Comparison of ENCODE assay signal across 8 cellular contexts in genomic region chrY:17579131-17579955, GRCh38.
DNase-seq lines count a peak whose midpoint lies in the region; ATAC-seq and TF ChIP-seq lines count a peak whose summit lies in the region.
"Not testable (repeated sequence)": the region's sequence is repeated elsewhere in the genome, so short reads cannot be mapped to it uniquely, and the experiment has no call there.

No MANE protein-coding gene starts in this region.

- H3K79me2 ChIP-seq in DND-41 (ENCODE audit: insufficient read depth, low read length) = not testable (repeated sequence)

- H3K9me3 Mint-ChIP-seq in activated naive CD4-positive, alpha-beta T cell treated with anti-CD3 and anti-CD28 coated beads, Interleukin-2, amount 50 U/mL, for 24 hours; natural killer cell: not testable (repeated sequence)

- peak; percentile 5 for DNase-seq in DND-41
- DNase-seq in foreskin keratinocyte, natural killer cell: not testable (repeated sequence)

- TF ChIP-seq CTCF in DND-41 (IDR thresholded peaks at IDR 0.05; ENCODE audit: borderline replicate concordance, extremely low read depth, low read length, poor library complexity, severe bottlenecking); foreskin keratinocyte (conservative IDR thresholded peaks at IDR 0.05); natural killer cell (IDR thresholded peaks at IDR 0.05): not testable (repeated sequence)

- not testable (repeated sequence) for H3K27ac Mint-ChIP-seq in activated naive CD4-positive, alpha-beta T cell treated with anti-CD3 and anti-CD28 coated beads, Interleukin-2, amount 50 U/mL, for 24 hours; natural killer cell

- intact Hi-C loops in natural killer cell (cut with micrococcal nuclease) = not testable (repeated sequence)

- not testable (repeated sequence) for H3K27ac ChIP-seq in DND-41 (ENCODE audit: low read length); foreskin keratinocyte

- not testable (repeated sequence) for H3K4me1 Mint-ChIP-seq in activated naive CD4-positive, alpha-beta T cell treated with anti-CD3 and anti-CD28 coated beads, Interleukin-2, amount 50 U/mL, for 24 hours; natural killer cell

- not testable (repeated sequence) for H3K4me2 ChIP-seq in DND-41 (ENCODE audit: insufficient read depth, low read length)

- not testable (repeated sequence) for H3K9ac ChIP-seq in DND-41 (ENCODE audit: low read depth, low read length)

- not testable (repeated sequence) for H3K27me3 Mint-ChIP-seq in activated naive CD4-positive, alpha-beta T cell treated with anti-CD3 and anti-CD28 coated beads, Interleukin-2, amount 50 U/mL, for 24 hours; natural killer cell (ENCODE audit: low read depth in 2 of 2)

- ATAC-seq in DND-41 (ENCODE audit: insufficient read depth, low read depth) (peak; percentile 89), GM21367 (IDR thresholded peaks at IDR 0.05; ENCODE audit: unreplicated experiment) (peak; percentile 69), HG02759 (IDR thresholded peaks at IDR 0.05; ENCODE audit: unreplicated experiment) (peak; percentile 85), HG03469 (IDR thresholded peaks at IDR 0.05; ENCODE audit: unreplicated experiment) (peak; percentile 61), foreskin keratinocyte (peak; percentile 75), natural killer cell (peak in 2 of 3 donors; percentile 55 to 78)
- ATAC-seq in activated CD4-positive, CD25-positive, alpha-beta regulatory T cell treated with anti-CD3 and anti-CD28 coated beads, Interleukin-2, amount 50 U/mL, for 24 hours = peak; percentile 33 to 66

- H3K4me1 ChIP-seq in DND-41 (ENCODE audit: insufficient read depth, low read length); foreskin keratinocyte: not testable (repeated sequence)

- peak overlapping the region in 1 of 2 experiments; percentile 39; a peak in 1 of 4 replicates for H3K4me3 ChIP-seq in DND-41 (ENCODE audit: low read depth in 1 of 2, low read length in 2 of 2)

- H3K36me3 Mint-ChIP-seq in activated naive CD4-positive, alpha-beta T cell treated with anti-CD3 and anti-CD28 coated beads, Interleukin-2, amount 50 U/mL, for 24 hours; natural killer cell: not testable (repeated sequence)

- not testable (repeated sequence) for H3K36me3 ChIP-seq in DND-41 (ENCODE audit: insufficient read depth, low read length)

- peak overlapping the region; percentile 11 for H3K4me3 Mint-ChIP-seq in activated naive CD4-positive, alpha-beta T cell treated with anti-CD3 and anti-CD28 coated beads, Interleukin-2, amount 50 U/mL, for 24 hours
- not testable (repeated sequence) for H3K4me3 Mint-ChIP-seq in natural killer cell

- H3K27me3 ChIP-seq in DND-41 (ENCODE audit: insufficient read depth, low read length, poor library complexity); foreskin keratinocyte: not testable (repeated sequence)

- H2AFZ ChIP-seq in DND-41 (ENCODE audit: low read depth, low read length) = not testable (repeated sequence)

- not testable (repeated sequence) for H4K20me1 ChIP-seq in DND-41 (ENCODE audit: insufficient read depth, low read length)

- not testable (repeated sequence) for H3K9me3 ChIP-seq in DND-41 (ENCODE audit: insufficient read depth, low read length, severe bottlenecking)
